Comparison of ENCODE assay signal across 39 cellular contexts in genomic region chr4:54607521-54607920, GRCh38. TPM values are rescaled to one million over a fixed set of nuclear protein-coding genes. Genes with fewer than 3 reads are reported as not detected.
"Had no signal": no experiment of that assay in that cellular context is flagged by ENCODE, and none has a peak within 500 bp of the region (broad histone marks: within the 10 kb centered on the region; RNA-seq: fewer than 3 reads in every experiment).

No MANE protein-coding gene starts in this region.

- H3K36me3 ChIP-seq: adrenal gland, ascending aorta, brain microvascular endothelial cell, breast epithelium, cardiac muscle cell had no signal

- H3K4me3 ChIP-seq: adrenal gland, ascending aorta, body of pancreas, breast epithelium, cardiac muscle cell had no signal

- H3K27me3 Mint-ChIP-seq: activated naive CD4-positive, alpha-beta T cell treated with anti-CD3 and anti-CD28 coated beads, Interleukin-2, amount 10 ng/mL, durations not matched to agents 7 days and 5 days; activated naive CD8-positive, alpha-beta T cell treated with anti-CD3 and anti-CD28 coated beads, Interleukin-2, amount 10 ng/mL, durations not matched to agents 7 days and 5 days; activated T-helper 17 cell treated with anti-CD3 and anti-CD28 coated beads, Interleukin-2, amount 50 U/mL, for 72 hours; brain; central memory CD8-positive, alpha-beta T cell had no signal

- H3K36me3 Mint-ChIP-seq: activated naive CD4-positive, alpha-beta T cell treated with anti-CD3 and anti-CD28 coated beads, Interleukin-2, amount 10 ng/mL, durations not matched to agents 7 days and 5 days; activated naive CD4-positive, alpha-beta T cell treated with anti-CD3 and anti-CD28 coated beads, Interleukin-2, amount 50 U/mL, for 24 hours; activated naive CD8-positive, alpha-beta T cell treated with anti-CD3 and anti-CD28 coated beads for 36 hours; activated naive CD8-positive, alpha-beta T cell treated with anti-CD3 and anti-CD28 coated beads, Interleukin-2, amount 10 ng/mL, durations not matched to agents 7 days and 5 days; brain had no signal

- DNase-seq: activated effector memory CD4-positive, alpha-beta T cell treated with anti-CD3 and anti-CD28 coated beads, Interleukin-2, amount 50 U/mL, for 16 hours; activated effector memory CD4-positive, alpha-beta T cell treated with Interleukin-2 at 50 U/mL for 16 hours; activated gamma-delta T cell; activated gamma-delta T cell treated with Interleukin-2 at 50 U/mL for 16 hours; activated naive CD4-positive, alpha-beta T cell; activated naive CD4-positive, alpha-beta T cell treated with anti-CD3 and anti-CD28 coated beads for 36 hours; activated naive CD4-positive, alpha-beta T cell treated with anti-CD3 and anti-CD28 coated beads, Interleukin-2, amount 10 ng/mL, durations not matched to agents 7 days and 5 days; activated naive CD4-positive, alpha-beta T cell treated with anti-CD3 and anti-CD28 coated beads, Interleukin-2, amount 50 U/mL, for 16 hours; activated naive CD4-positive, alpha-beta T cell treated with Interleukin-2 at 50 U/mL for 16 hours; activated naive CD8-positive, alpha-beta T cell treated with anti-CD3 and anti-CD28 coated beads for 36 hours; activated naive CD8-positive, alpha-beta T cell treated with anti-CD3 and anti-CD28 coated beads, Interleukin-2, amount 10 ng/mL, durations not matched to agents 7 days and 5 days; activated naive CD8-positive, alpha-beta T cell treated with anti-CD3 and anti-CD28 coated beads, Interleukin-2, amount 50 U/mL, for 24 hours; activated T-cell treated with anti-CD3 and anti-CD28 coated beads, Interleukin-2, amount 50 U/mL, for 24 hours; activated T-cell treated with anti-CD3 and anti-CD28 coated beads, Interleukin-2, amount 50 U/mL, for 4 hours; activated T-cell treated with anti-CD3 and anti-CD28 coated beads, Interleukin-2, amount 50 U/mL, for 48 hours; activated T-cell treated with anti-CD3 and anti-CD28 coated beads, Interleukin-2, amount 50 U/mL, for 72 hours; adrenal gland; amniotic stem cell; amygdala; anterior cingulate cortex; aorta; body of pancreas; brain microvascular endothelial cell; caudate nucleus; central memory CD4-positive, alpha-beta T cell; cerebellar nuclear complex had no signal

- H3K4me3 Mint-ChIP-seq: activated naive CD4-positive, alpha-beta T cell treated with anti-CD3 and anti-CD28 coated beads for 36 hours; activated naive CD4-positive, alpha-beta T cell treated with anti-CD3 and anti-CD28 coated beads, Interleukin-2, amount 10 ng/mL, durations not matched to agents 7 days and 5 days; activated naive CD4-positive, alpha-beta T cell treated with anti-CD3 and anti-CD28 coated beads, Interleukin-2, amount 50 U/mL, for 24 hours; activated naive CD8-positive, alpha-beta T cell; activated naive CD8-positive, alpha-beta T cell treated with anti-CD3 and anti-CD28 coated beads for 36 hours; activated naive CD8-positive, alpha-beta T cell treated with anti-CD3 and anti-CD28 coated beads, Interleukin-2, amount 10 ng/mL, durations not matched to agents 7 days and 5 days; activated naive CD8-positive, alpha-beta T cell treated with anti-CD3 and anti-CD28 coated beads, Interleukin-2, amount 50 U/mL, for 24 hours; activated T-cell treated with anti-CD3 and anti-CD28 coated beads, Interleukin-2, amount 50 U/mL, for 24 hours; activated T-cell treated with anti-CD3 and anti-CD28 coated beads, Interleukin-2, amount 50 U/mL, for 4 hours; activated T-cell treated with anti-CD3 and anti-CD28 coated beads, Interleukin-2, amount 50 U/mL, for 72 hours; activated T-helper 1 cell treated with anti-CD3 and anti-CD28 coated beads, Interleukin-12 subunit alpha, Interleukin-12 subunit beta, Interleukin-2, Interleukin-4 antibody, amounts not matched to agents 30 ng/mL and 10 ng/mL and 1 ng/mL, durations not matched to agents 14 hours and 24 hours and 36 hours; activated T-helper 17 cell treated with anti-CD3 and anti-CD28 coated beads, Interleukin-2, amount 50 U/mL, for 72 hours; brain; central memory CD8-positive, alpha-beta T cell had no signal

- H3K9me3 Mint-ChIP-seq: activated naive CD4-positive, alpha-beta T cell treated with anti-CD3 and anti-CD28 coated beads, Interleukin-2, amount 10 ng/mL, durations not matched to agents 7 days and 5 days; activated naive CD4-positive, alpha-beta T cell treated with anti-CD3 and anti-CD28 coated beads, Interleukin-2, amount 50 U/mL, for 24 hours; activated naive CD8-positive, alpha-beta T cell treated with anti-CD3 and anti-CD28 coated beads for 36 hours; activated naive CD8-positive, alpha-beta T cell treated with anti-CD3 and anti-CD28 coated beads, Interleukin-2, amount 10 ng/mL, durations not matched to agents 7 days and 5 days; activated naive CD8-positive, alpha-beta T cell treated with anti-CD3 and anti-CD28 coated beads, Interleukin-2, amount 50 U/mL, for 24 hours; activated T-cell treated with anti-CD3 and anti-CD28 coated beads, Interleukin-2, amount 50 U/mL, for 24 hours; activated T-cell treated with anti-CD3 and anti-CD28 coated beads, Interleukin-2, amount 50 U/mL, for 4 hours; activated T-helper 1 cell treated with anti-CD3 and anti-CD28 coated beads, Interleukin-12 subunit alpha, Interleukin-12 subunit beta, Interleukin-2, Interleukin-4 antibody, amounts not matched to agents 30 ng/mL and 10 ng/mL and 1 ng/mL, durations not matched to agents 14 hours and 24 hours and 36 hours; activated T-helper 17 cell treated with anti-CD3 and anti-CD28 coated beads, Interleukin-2, amount 50 U/mL, for 72 hours; activated T-helper 2 cell treated with anti-CD3 and anti-CD28 coated beads, Interferon-gamma antibody, Interleukin-2, Interleukin-4, amounts not matched to agents 10 μg/mL and 5 μg/mL and 100 μg/mL, durations not matched to agents 14 hours and 24 hours and 36 hours; brain; central memory CD8-positive, alpha-beta T cell had no signal

- H3K27ac Mint-ChIP-seq: activated naive CD4-positive, alpha-beta T cell treated with anti-CD3 and anti-CD28 coated beads for 36 hours; activated naive CD4-positive, alpha-beta T cell treated with anti-CD3 and anti-CD28 coated beads, Interleukin-2, amount 10 ng/mL, durations not matched to agents 7 days and 5 days; activated naive CD4-positive, alpha-beta T cell treated with anti-CD3 and anti-CD28 coated beads, Interleukin-2, amount 50 U/mL, for 24 hours; activated naive CD4-positive, alpha-beta T cell treated with anti-CD3 and anti-CD28 coated beads, Interleukin-2, amount 50 U/mL, for 72 hours; activated naive CD8-positive, alpha-beta T cell; activated naive CD8-positive, alpha-beta T cell treated with anti-CD3 and anti-CD28 coated beads for 36 hours; activated naive CD8-positive, alpha-beta T cell treated with anti-CD3 and anti-CD28 coated beads, Interleukin-2, amount 10 ng/mL, durations not matched to agents 7 days and 5 days; activated naive CD8-positive, alpha-beta T cell treated with anti-CD3 and anti-CD28 coated beads, Interleukin-2, amount 50 U/mL, for 24 hours; activated T-cell treated with anti-CD3 and anti-CD28 coated beads, Interleukin-2, amount 50 U/mL, for 24 hours; activated T-cell treated with anti-CD3 and anti-CD28 coated beads, Interleukin-2, amount 50 U/mL, for 72 hours; activated T-helper 1 cell treated with anti-CD3 and anti-CD28 coated beads, Interleukin-12 subunit alpha, Interleukin-12 subunit beta, Interleukin-2, Interleukin-4 antibody, amounts not matched to agents 30 ng/mL and 10 ng/mL and 1 ng/mL, durations not matched to agents 14 hours and 24 hours and 36 hours; activated T-helper 17 cell treated with anti-CD3 and anti-CD28 coated beads, Interleukin-2, amount 50 U/mL, for 72 hours; activated T-helper 2 cell treated with anti-CD3 and anti-CD28 coated beads, Interferon-gamma antibody, Interleukin-2, Interleukin-4, amounts not matched to agents 10 μg/mL and 5 μg/mL and 100 μg/mL, durations not matched to agents 14 hours and 24 hours and 36 hours; brain had no signal

- ATAC-seq: activated naive CD4-positive, alpha-beta T cell treated with anti-CD3 and anti-CD28 coated beads, Interleukin-2, amount 50 U/mL, for 72 hours; activated naive CD8-positive, alpha-beta T cell treated with anti-CD3 and anti-CD28 coated beads, Interleukin-2, amount 50 U/mL, for 24 hours; activated T-cell treated with anti-CD3 and anti-CD28 coated beads, Interleukin-2, amount 50 U/mL, for 4 hours; activated T-cell treated with anti-CD3 and anti-CD28 coated beads, Interleukin-2, amount 50 U/mL, for 72 hours; activated T-helper 17 cell treated with anti-CD3 and anti-CD28 coated beads, Interleukin-2, amount 50 U/mL, for 72 hours; body of pancreas had no signal

- H3K4me1 ChIP-seq: adrenal gland, ascending aorta, body of pancreas, breast epithelium had no signal

- H3K9me3 ChIP-seq: adrenal gland, ascending aorta, body of pancreas had no signal

- H3K4me1 Mint-ChIP-seq: activated naive CD4-positive, alpha-beta T cell treated with anti-CD3 and anti-CD28 coated beads, Interleukin-2, amount 10 ng/mL, durations not matched to agents 7 days and 5 days; activated naive CD4-positive, alpha-beta T cell treated with anti-CD3 and anti-CD28 coated beads, Interleukin-2, amount 50 U/mL, for 24 hours; activated naive CD8-positive, alpha-beta T cell treated with anti-CD3 and anti-CD28 coated beads for 36 hours; activated naive CD8-positive, alpha-beta T cell treated with anti-CD3 and anti-CD28 coated beads, Interleukin-2, amount 10 ng/mL, durations not matched to agents 7 days and 5 days; activated naive CD8-positive, alpha-beta T cell treated with anti-CD3 and anti-CD28 coated beads, Interleukin-2, amount 50 U/mL, for 24 hours; activated T-helper 17 cell treated with anti-CD3 and anti-CD28 coated beads, Interleukin-2, amount 50 U/mL, for 72 hours; central memory CD8-positive, alpha-beta T cell had no signal

- FAIRE-seq: astrocyte, bronchial epithelial cell had no signal

- H3K27ac ChIP-seq: adrenal gland, ascending aorta, body of pancreas, brain microvascular endothelial cell, breast epithelium, cardiac muscle cell had no signal

- H3K27me3 ChIP-seq: adrenal gland, ascending aorta, body of pancreas, brain microvascular endothelial cell, breast epithelium, cardiac muscle cell had no signal

RNA-seq across cellular contexts. Expression of gene KIT, which starts 50.2 kb away (rescaled TPM):
- total RNA-seq: activated naive CD4-positive, alpha-beta T cell treated with anti-CD3 and anti-CD28 coated beads for 36 hours; ascending aorta had no signal
